9 cellular contexts compared by ENCODE assay signal in the genomic region with DNA sequence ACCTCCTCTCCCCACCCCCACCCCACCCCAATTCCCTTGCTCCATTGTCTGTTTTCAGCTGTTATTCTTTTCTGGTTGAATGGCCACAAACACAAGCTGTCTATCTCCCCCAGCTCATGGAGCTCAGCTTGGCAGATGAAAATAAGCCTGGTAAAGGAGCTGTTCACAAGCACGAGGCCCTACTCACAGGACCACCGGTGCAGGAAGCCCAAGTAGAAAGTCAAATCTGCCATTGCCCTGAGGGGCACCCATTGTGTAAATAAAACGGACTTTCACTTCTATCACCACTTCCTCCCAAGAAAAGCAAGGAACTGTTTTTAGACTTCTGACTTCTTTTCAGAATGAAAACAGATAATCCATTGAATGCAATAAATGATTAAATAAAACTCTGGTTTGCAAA. TPM values are rescaled to one million over a fixed set of nuclear protein-coding genes. Genes with fewer than 3 reads are reported as not detected.
DNase-seq lines count a peak whose midpoint lies in the region; ATAC-seq and TF ChIP-seq lines count a peak whose summit lies in the region.
"Had no signal": no experiment of that assay in that cellular context is flagged by ENCODE, and none has a peak within 500 bp of the region (broad histone marks: within the 10 kb centered on the region; RNA-seq: fewer than 3 reads in every experiment).

No MANE protein-coding gene starts in this region.

- POLR2A ChIA-PET in CD4-positive, alpha-beta memory T cell (lab: Charles Lee; ENCODE audit: partially characterized antibody), result interaction anchor here (3.4 to 26.9 kb wide), 3 partner anchors 21 to 85 kb away, joined by 11 to 734 read pairs (median 91); a partner anchor contains a TSS

- peak overlapping the region; percentile 70 for H3K27ac ChIP-seq in CD4-positive, alpha-beta memory T cell (ENCODE audit: low read depth, low read length)
- H3K27ac ChIP-seq in Karpas-422 (ENCODE audit: low read length), result peak overlapping the region; percentile 100

- no peak overlapping the region for H2AFZ ChIP-seq in Karpas-422 (ENCODE audit: low read length)

- peaks cover 99% of the 10 kb centered on the region for H3K79me2 ChIP-seq in Karpas-422 (ENCODE audit: low read length)

- H3K36me3 ChIP-seq in CD4-positive, alpha-beta memory T cell (ENCODE audit: insufficient read depth, low read length), result peaks cover 40% of the 10 kb centered on the region
- peaks cover 35% of the 10 kb centered on the region for H3K36me3 ChIP-seq in Karpas-422 (ENCODE audit: insufficient read depth, low read length)

- peak overlapping the region; percentile 94 for H3K4me2 ChIP-seq in Karpas-422 (ENCODE audit: low read depth, low read length, poor library complexity, severe bottlenecking)

- no peaks in the 10 kb centered on the region for H3K9me2 ChIP-seq in Karpas-422 (replicated peaks; ENCODE audit: insufficient read depth, low read length)

- peak overlapping the region; percentile 93 for H3K9ac ChIP-seq in Karpas-422 (ENCODE audit: low read length)

- H4K20me1 ChIP-seq in Karpas-422 (ENCODE audit: insufficient read depth, low read depth, low read length), result no peaks in the 10 kb centered on the region

- intact Hi-C loops in CD4-positive, alpha-beta memory T cell (cut with micrococcal nuclease), result loop anchor here (1.0 kb wide), 1 partner anchor 9 kb away; no protein-coding TSS in a partner anchor

- CTCF ChIA-PET in CD4-positive, alpha-beta memory T cell (lab: Charles Lee; ENCODE audit: partially characterized antibody), result interaction anchor here (1.6 to 13.2 kb wide), 5 partner anchors 12 to 119 kb away, joined by 6 to 245 read pairs (median 36); a partner anchor contains a TSS

- H3K36me3 Mint-ChIP-seq in CD4-positive, alpha-beta memory T cell, result peaks cover 74 to 93% of the 10 kb centered on the region in 2 donors
- H3K36me3 Mint-ChIP-seq in activated T-helper 17 cell treated with anti-CD3 and anti-CD28 coated beads, Interleukin-2, amount 50 U/mL, for 72 hours (ENCODE audit: low read depth), result peaks cover 69% of the 10 kb centered on the region
- no peaks in the 10 kb centered on the region for H3K36me3 Mint-ChIP-seq in nephron (ENCODE audit: low read depth)

- H3K9me3 Mint-ChIP-seq in CD4-positive, alpha-beta memory T cell, result peaks cover 0 to 9% (median 0%) of the 10 kb centered on the region in 8 donors
- H3K9me3 Mint-ChIP-seq in activated T-helper 17 cell treated with anti-CD3 and anti-CD28 coated beads, Interleukin-2, amount 50 U/mL, for 72 hours, result peaks cover 2% of the 10 kb centered on the region
- peaks cover 7% of the 10 kb centered on the region for H3K9me3 Mint-ChIP-seq in nephron

- peak overlapping the region; percentile 87 to 99 (median 96) for H3K27ac Mint-ChIP-seq in CD4-positive, alpha-beta memory T cell
- peak overlapping the region; percentile 84 for H3K27ac Mint-ChIP-seq in activated T-helper 17 cell treated with anti-CD3 and anti-CD28 coated beads, Interleukin-2, amount 50 U/mL, for 72 hours
- H3K27ac Mint-ChIP-seq in nephron, result peak overlapping the region in 2 of 3 experiments; percentile 7 to 67

- H3K4me1 ChIP-seq in CD4-positive, alpha-beta memory T cell (ENCODE audit: insufficient read depth, low read length), result peaks cover 94% of the 10 kb centered on the region
- peaks cover 87% of the 10 kb centered on the region for H3K4me1 ChIP-seq in Karpas-422 (ENCODE audit: low read length)

- peaks cover 81 to 98% (median 90%) of the 10 kb centered on the region in 4 donors for H3K4me1 Mint-ChIP-seq in CD4-positive, alpha-beta memory T cell
- peaks cover 74% of the 10 kb centered on the region for H3K4me1 Mint-ChIP-seq in activated T-helper 17 cell treated with anti-CD3 and anti-CD28 coated beads, Interleukin-2, amount 50 U/mL, for 72 hours
- peaks cover 90% of the 10 kb centered on the region for H3K4me1 Mint-ChIP-seq in nephron

- no peak for TF ChIP-seq CTCF in nephron (IDR thresholded peaks at IDR 0.05; ENCODE audit: unreplicated experiment in 3 of 3)

- H3K4me3 Mint-ChIP-seq in CD4-positive, alpha-beta memory T cell, result peak overlapping the region; percentile 87 to 98 (median 91)
- H3K4me3 Mint-ChIP-seq in activated T-helper 17 cell treated with anti-CD3 and anti-CD28 coated beads, Interleukin-2, amount 50 U/mL, for 72 hours, result peak overlapping the region; percentile 86
- H3K4me3 Mint-ChIP-seq in nephron, result peak overlapping the region in 1 of 3 experiments; percentile 95

- DNase-seq in CD4-positive, alpha-beta memory T cell, result no peak
- DNase-seq in Karpas-422, result no peak
- DNase-seq in islet precursor cell, result no peak
- no peak for DNase-seq in HUDEP-2 (lab: John Stamatoyannopoulos, UW; ENCODE audit: unreplicated experiment in 76 of 76)
- DNase-seq: NCI-H2081 had no signal

- no peaks in the 10 kb centered on the region for H3K9me3 ChIP-seq in CD4-positive, alpha-beta memory T cell (ENCODE audit: control insufficient read depth in 1 of 2, low read length in 2 of 2)
- no peaks in the 10 kb centered on the region for H3K9me3 ChIP-seq in Karpas-422 (ENCODE audit: low read length)

- no peaks in the 10 kb centered on the region for H3K27me3 ChIP-seq in CD4-positive, alpha-beta memory T cell (ENCODE audit: insufficient read depth, low read length)
- H3K27me3 ChIP-seq in Karpas-422 (ENCODE audit: low read length), result no peaks in the 10 kb centered on the region

- no peak overlapping the region for H3K4me3 ChIP-seq in CD4-positive, alpha-beta memory T cell (ENCODE audit: low read length in 2 of 2)
- H3K4me3 ChIP-seq in Karpas-422 (ENCODE audit: low read length), result peak overlapping the region; percentile 79

- no peaks in the 10 kb centered on the region for H3K27me3 Mint-ChIP-seq in CD4-positive, alpha-beta memory T cell
- no peaks in the 10 kb centered on the region for H3K27me3 Mint-ChIP-seq in activated T-helper 17 cell treated with anti-CD3 and anti-CD28 coated beads, Interleukin-2, amount 50 U/mL, for 72 hours
- peaks cover 32% of the 10 kb centered on the region for H3K27me3 Mint-ChIP-seq in nephron (ENCODE audit: low read depth)

- no peak for ATAC-seq in activated T-helper 17 cell treated with anti-CD3 and anti-CD28 coated beads, Interleukin-2, amount 50 U/mL, for 72 hours (replicated peaks)
- ATAC-seq in GM18907 (IDR thresholded peaks at IDR 0.05; ENCODE audit: unreplicated experiment) (no peak), GM21529 (IDR thresholded peaks at IDR 0.05; ENCODE audit: unreplicated experiment) (no peak)

RNA-seq across cellular contexts. Expression of a gene that starts 27.8 kb away (rescaled TPM):
- 100 to 1,000 TPM; 420 to 432 TPM for total RNA-seq in CD4-positive, alpha-beta memory T cell
- 100 to 1,000 TPM; 431 to 458 TPM for polyA plus RNA-seq in CD4-positive, alpha-beta memory T cell
- 72.1 and 73.8 TPM in 2 replicates for total RNA-seq in Karpas-422 (2014; rRNA removed; shearing (Covaris generic); ENCODE audit: low replicate concordance)
- 100 to 1,000 TPM in 1 of 2 donors, 10 to 100 TPM in 1; 47.5 to 113 TPM for total RNA-seq in activated T-helper 17 cell treated with anti-CD3 and anti-CD28 coated beads, Interleukin-2, amount 50 U/mL, for 72 hours

Comparison
In these comparisons a context has a peak if more than half of its experiments do, and no peak if none do; other contexts are left out.
1. H3K27ac Mint-ChIP-seq: peak in every context shown above with its lines; median percentile 96 in CD4-positive, alpha-beta memory T cell; 84 in activated T-helper 17 cell treated with anti-CD3 and anti-CD28 coated beads, Interleukin-2, amount 50 U/mL, for 72 hours; 37 in nephron.